In genomic region chr11:44849922-44850321, GRCh38 we compare ENCODE assay signal across 23 cellular contexts.
A peak's percentile ranks its signal among the peaks of the same experiment; 100 is the strongest.
DNase-seq lines count a peak whose midpoint lies in the region; ATAC-seq, FAIRE-seq and TF ChIP-seq lines count a peak whose summit lies in the region.
"Had no signal": no experiment of that assay in that cellular context is flagged by ENCODE, and none has a peak within 500 bp of the region (broad histone marks: within the 10 kb centered on the region; RNA-seq: fewer than 3 reads in every experiment).

No MANE protein-coding gene starts in this region.

- H3K27ac ChIP-seq in heart right ventricle (peak overlapping the region in 8 of 10 donors; percentile 19 to 78 (median 62)), kidney (ENCODE audit: low read depth in 2 of 2, low read length in 2 of 2) (no peak overlapping the region), H9 (ENCODE audit: insufficient read length, low read depth, low read length) (no peak overlapping the region), tibial nerve (no peak overlapping the region)
- H3K27ac ChIP-seq: KMS-11, PC-9 had no signal

- H3K4me1 ChIP-seq in heart right ventricle (peaks cover 9 to 78% (median 38%) of the 10 kb centered on the region in 9 donors), kidney (ENCODE audit: control insufficient read depth in 1 of 2, insufficient read depth in 1 of 2, low read depth in 1 of 2, low read length in 2 of 2) (peaks cover 0 to 2% of the 10 kb centered on the region in 2 donors), H9 (ENCODE audit: insufficient read depth, low read length) (no peaks in the 10 kb centered on the region; the same call in 1 of the 2 replicates), tibial nerve (peaks cover 0 to 21% (median 0%) of the 10 kb centered on the region in 4 donors)

- intact Hi-C loops in CD14-positive monocyte (cut with micrococcal nuclease) = no loop called here
- intact Hi-C loops in heart right ventricle (cut with DNase I) = loop anchor here in 1 of 10 donors (2.0 kb wide), 1 partner anchor 27 kb away; no protein-coding TSS in a partner anchor
- intact Hi-C loops in kidney (cut with DNase I) = no loop called here

- no peak overlapping the region for H2BK12ac ChIP-seq in H9 (ENCODE audit: insufficient read length, low read depth, low read length)

- peak in 7 of 8 donors; percentile 39 to 80 (median 61) for ATAC-seq in heart right ventricle

- H2AFZ ChIP-seq in H9 (ENCODE audit: low read length) = no peak overlapping the region
- H2AFZ ChIP-seq: PC-9 had no signal

- no peaks in the 10 kb centered on the region for H3K79me1 ChIP-seq in H9 (ENCODE audit: insufficient read depth, low read depth, low read length, poor library complexity, severe bottlenecking)

- H3K4me2 ChIP-seq in H9 (ENCODE audit: insufficient read depth, insufficient read length, low read length) = no peak overlapping the region
- H3K4me2 ChIP-seq: KMS-11, PC-9 had no signal

- H3K4me3 ChIP-seq in heart right ventricle = peak overlapping the region in 1 of 10 donors; percentile 2
- H3K4me3 ChIP-seq in kidney (ENCODE audit: low read length in 2 of 2) = no peak overlapping the region
- no peak overlapping the region for H3K4me3 ChIP-seq in tibial nerve
- H3K4me3 ChIP-seq: PC-9 had no signal

- H3K27ac Mint-ChIP-seq in CD14-positive monocyte (no peak overlapping the region), progenitor cell of endocrine pancreas (peak overlapping the region; percentile 62), H9 (peak overlapping the region in 1 of 3 experiments; percentile 12; a peak in 1 of 7 replicates)
- H3K27ac Mint-ChIP-seq: CD8-positive, alpha-beta memory T cell had no signal

- no peak for TF ChIP-seq CTCF in CD14-positive monocyte (IDR thresholded peaks at IDR 0.05)
- TF ChIP-seq CTCF in heart right ventricle (IDR thresholded peaks at IDR 0.05) = no peak
- no peak for TF ChIP-seq CTCF in kidney (IDR thresholded peaks at IDR 0.05; ENCODE audit: borderline replicate concordance, extremely low read depth, insufficient read depth)
- TF ChIP-seq CTCF in progenitor cell of endocrine pancreas (IDR thresholded peaks at IDR 0.05; ENCODE audit: unreplicated experiment) = no peak
- TF ChIP-seq CTCF in H9 (conservative IDR thresholded peaks at IDR 0.05) = no peak
- TF ChIP-seq CTCF in tibial nerve (IDR thresholded peaks at IDR 0.05) = no peak

- H2BK120ac ChIP-seq in H9 (ENCODE audit: low read depth, low read length, poor library complexity, severe bottlenecking) = no peak overlapping the region

- no peaks in the 10 kb centered on the region for H3K36me3 Mint-ChIP-seq in CD14-positive monocyte
- H3K36me3 Mint-ChIP-seq in progenitor cell of endocrine pancreas (ENCODE audit: insufficient read depth) = peaks cover 4% of the 10 kb centered on the region
- peaks cover 7 to 11% (median 8%) of the 10 kb centered on the region in 3 experiments for H3K36me3 Mint-ChIP-seq in H9 (ENCODE audit: insufficient read depth in 1 of 3, low read depth in 3 of 3)

- H4K5ac ChIP-seq in H9 (ENCODE audit: insufficient read length, low read depth, low read length) = no peak overlapping the region

- peaks cover 0 to 7% (median 0%) of the 10 kb centered on the region in 9 donors for H3K36me3 ChIP-seq in heart right ventricle
- no peaks in the 10 kb centered on the region for H3K36me3 ChIP-seq in kidney (ENCODE audit: control insufficient read depth in 1 of 2, insufficient read depth in 2 of 2, low read length in 2 of 2)
- peaks cover 0 to 13% (median 0%) of the 10 kb centered on the region in 3 donors for H3K36me3 ChIP-seq in tibial nerve

- H4K20me1 ChIP-seq in H9 (ENCODE audit: control insufficient read depth, insufficient read depth, insufficient read length) = no peaks in the 10 kb centered on the region

- TF ChIP-seq POLR2A in tibial nerve (IDR thresholded peaks at IDR 0.05) = no peak

- H3K14ac ChIP-seq in H9 (ENCODE audit: insufficient read depth, low read length) = no peak overlapping the region

- no peak overlapping the region for H4K91ac ChIP-seq in H9 (ENCODE audit: insufficient read length, low read depth, low read length)

- H3K27me3 Mint-ChIP-seq in CD14-positive monocyte (ENCODE audit: low read depth in 3 of 3) (peaks cover 5 to 8% (median 6%) of the 10 kb centered on the region in 3 donors), progenitor cell of endocrine pancreas (no peaks in the 10 kb centered on the region), H9 (ENCODE audit: low read depth) (peaks cover 6% of the 10 kb centered on the region)

- H2BK15ac ChIP-seq in H9 (ENCODE audit: low read depth, low read length) = no peak overlapping the region

- no peak overlapping the region for H3K4ac ChIP-seq in H9 (ENCODE audit: low read depth, low read length)

- no peak overlapping the region for H3K18ac ChIP-seq in H9 (ENCODE audit: insufficient read length, low read depth, low read length)

- H2BK5ac ChIP-seq in H9 (ENCODE audit: insufficient read length, low read length) = no peak overlapping the region

- H2BK20ac ChIP-seq in H9 (ENCODE audit: low read depth, low read length, poor library complexity, severe bottlenecking) = no peak overlapping the region

- no peak overlapping the region for H3K4me3 Mint-ChIP-seq in CD14-positive monocyte
- H3K4me3 Mint-ChIP-seq in progenitor cell of endocrine pancreas (ENCODE audit: low read depth) = no peak overlapping the region
- no peak overlapping the region for H3K4me3 Mint-ChIP-seq in H9
- H3K4me3 Mint-ChIP-seq: CD8-positive, alpha-beta memory T cell had no signal

- H3K23me2 ChIP-seq in H9 (ENCODE audit: insufficient read length, low read depth, low read length, poor library complexity, severe bottlenecking) = no peaks in the 10 kb centered on the region

- H4K8ac ChIP-seq in H9 (replicated peaks; ENCODE audit: insufficient read length, low read depth, low read length) = no peak overlapping the region

- H3K79me2 ChIP-seq in H9 (ENCODE audit: insufficient read depth, low read length) = no peaks in the 10 kb centered on the region

- H3K9me3 ChIP-seq in heart right ventricle (peaks cover 0 to 10% (median 0%) of the 10 kb centered on the region in 11 donors), kidney (ENCODE audit: control insufficient read depth in 1 of 2, low read length in 2 of 2) (peaks cover 0 to under 1% of the 10 kb centered on the region in 2 donors), H9 (ENCODE audit: control insufficient read depth, low read depth, low read length) (no peaks in the 10 kb centered on the region), tibial nerve (peaks cover 0 to 10% (median 2%) of the 10 kb centered on the region in 4 donors)

- H3K4me1 Mint-ChIP-seq in CD14-positive monocyte (no peaks in the 10 kb centered on the region), progenitor cell of endocrine pancreas (ENCODE audit: low read depth) (peaks cover 31% of the 10 kb centered on the region), H9 (peaks cover 32 to 50% of the 10 kb centered on the region in 2 experiments)
- H3K4me1 Mint-ChIP-seq: CD8-positive, alpha-beta memory T cell had no signal

- TF ChIP-seq EP300 in tibial nerve (IDR thresholded peaks at IDR 0.05) = no peak

- DNase-seq in CD14-positive monocyte (ENCODE audit: low spot score) (peak; percentile 34), heart right ventricle (peak in 1 of 2 donors; percentile 35), kidney (peak; percentile 59), progenitor cell of endocrine pancreas (ENCODE audit: low spot score, unreplicated experiment) (no peak), H9 (no peak), tibial nerve (ENCODE audit: low spot score in 2 of 2) (no peak), iPS-NIHi7 (ENCODE audit: extremely low spot score) (no peak)
- DNase-seq: AML-193; C1 segment of cervical spinal cord; CD8-positive, alpha-beta memory T cell; DMS53; GDM1; IMR-90; NCI-H1092 treated with DMSO at 0.1 percent for 48 hours; NCI-H1436 treated with DMSO at 0.1 percent for 48 hours; NCI-H1930; NCI-H2227 treated with DMSO at 0.1 percent for 48 hours; NCI-H510A; PC-9; RPMI8226; SIG-M5 had no signal

- H3K27me3 ChIP-seq in heart right ventricle = no peaks in the 10 kb centered on the region
- no peaks in the 10 kb centered on the region for H3K27me3 ChIP-seq in H9 (ENCODE audit: insufficient read depth, low read length)
- no peaks in the 10 kb centered on the region for H3K27me3 ChIP-seq in tibial nerve

- no peak overlapping the region for H2AK5ac ChIP-seq in H9 (ENCODE audit: insufficient read length, low read length)

- H3K56ac ChIP-seq in H9 (ENCODE audit: insufficient read length, low read depth, low read length) = no peak overlapping the region

- FAIRE-seq in kidney (lab: Jason Lieb, UNC) = no peak
- FAIRE-seq: GM19239 had no signal

- WGBS in heart right ventricle, 2 donors = 60 to 69% methylated on average over 8 of the region's 8 CpGs
- WGBS in H9 (ENCODE audit: extremely low coverage, insufficient read length, low lambda C conversion rate) = no CpG with 5 or more reads among the region's 8 CpGs
- 34 to 42% methylated on average over 7 of the region's 8 CpGs for WGBS in tibial nerve, 2 donors

- H3K23ac ChIP-seq in H9 (ENCODE audit: insufficient read length, low read depth, low read length) = no peak overlapping the region

- H3K9ac ChIP-seq in kidney (ENCODE audit: low read length in 2 of 2) = no peak overlapping the region
- H3K9ac ChIP-seq in H9 (ENCODE audit: extremely low read depth, insufficient read length, low read length) = no peak overlapping the region
- H3K9ac ChIP-seq: KMS-11 had no signal

- H3K9me3 Mint-ChIP-seq in CD14-positive monocyte = peaks cover 0 to 14% (median 6%) of the 10 kb centered on the region in 7 donors
- H3K9me3 Mint-ChIP-seq in progenitor cell of endocrine pancreas (ENCODE audit: low read depth) = no peaks in the 10 kb centered on the region
- peaks cover 9% of the 10 kb centered on the region in 2 experiments for H3K9me3 Mint-ChIP-seq in H9

- no peak overlapping the region for H3T11ph ChIP-seq in H9 (ENCODE audit: low read length)

Comparison
In these comparisons a context has a peak if more than half of its experiments do, and no peak if none do; other contexts are left out.
1. DNase-seq: peak in CD14-positive monocyte (single experiment) and kidney (single experiment); none in progenitor cell of endocrine pancreas (single experiment), H9 (single experiment), tibial nerve (0 of 2) and iPS-NIHi7 (single experiment).
2. H3K27ac ChIP-seq: peak in heart right ventricle (8 of 10); none in kidney (0 of 2), H9 (single experiment) and tibial nerve (0 of 4).